Comparison of ENCODE assay signal across 19 cellular contexts in the genomic region with DNA sequence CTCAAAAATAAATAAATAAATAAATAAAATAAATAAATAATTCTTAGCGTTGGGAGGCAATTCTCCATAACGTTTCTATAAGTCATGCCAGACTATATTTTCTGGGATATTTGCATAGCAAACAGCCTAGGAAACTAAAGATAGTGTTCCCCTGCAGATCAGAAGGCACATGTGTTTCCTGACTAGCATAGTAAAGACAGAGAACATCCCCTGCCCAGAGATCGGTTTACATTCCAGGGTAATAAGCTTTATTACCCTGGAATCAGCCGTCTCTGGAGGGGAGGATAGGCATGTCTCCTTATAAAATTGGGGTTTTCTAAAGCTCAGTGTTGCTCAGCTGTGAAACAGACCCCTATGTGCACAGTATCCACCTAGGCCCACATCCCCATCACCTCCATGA. TPM values are rescaled to one million over a fixed set of nuclear protein-coding genes. Genes with fewer than 3 reads are reported as not detected.
DNase-seq lines count a peak whose midpoint lies in the region; ATAC-seq, FAIRE-seq and TF ChIP-seq lines count a peak whose summit lies in the region.
"Had no signal": no experiment of that assay in that cellular context is flagged by ENCODE, and none has a peak within 500 bp of the region (broad histone marks: within the 10 kb centered on the region; RNA-seq: fewer than 3 reads in every experiment).

No MANE protein-coding gene starts in this region.

- no peak overlapping the region for H3K18ac ChIP-seq in H1 (ENCODE audit: extremely low read depth, low read length)

- TF ChIP-seq EP300 in H1 (IDR thresholded peaks at IDR 0.05; ENCODE audit: borderline replicate concordance in 1 of 2, low read depth in 2 of 2, low read length in 2 of 2), result no peak

- no peak overlapping the region for H4K91ac ChIP-seq in H1 (replicated peaks; ENCODE audit: insufficient read length, low read length)

- DNase-seq in GM19239 (ENCODE audit: insufficient read length, low spot score) (no peak), H1 (ENCODE audit: low read depth in 1 of 2, low spot score in 2 of 2) (no peak), mucosa of descending colon (no peak), NCI-H1092 treated with DMSO at 0.1 percent for 48 hours (lab: John Stamatoyannopoulos, UW) (no peak)
- no peak for DNase-seq in activated T-cell treated with anti-CD3 and anti-CD28 coated beads, Interleukin-2, amount 50 U/mL, for 1 hour
- DNase-seq: ACHN, EL, IMR-90, Kasumi-1, NCI-H2029, NCI-H2171 treated with DMSO at 0.1 percent for 48 hours, NCI-H510A treated with DMSO at 0.1 percent for 48 hours, PC-9 had no signal

- H3K9ac ChIP-seq in BLaER1, result no peak overlapping the region
- H3K9ac ChIP-seq in H1 (replicated peaks in 1 of 4; ENCODE audit: extremely low read depth in 1 of 4, low read depth in 3 of 4, low read length in 3 of 4), result no peak overlapping the region

- H2AFZ ChIP-seq in H1 (ENCODE audit: low read length), result no peak overlapping the region
- H2AFZ ChIP-seq: GM23338, PC-9 had no signal

- no peaks in the 10 kb centered on the region for H3K9me3 ChIP-seq in BLaER1
- H3K9me3 ChIP-seq in H1 (ENCODE audit: insufficient read depth in 2 of 2, low read depth in 1 of 2, low read length in 1 of 2), result no peaks in the 10 kb centered on the region
- H3K9me3 ChIP-seq in mucosa of descending colon, result no peaks in the 10 kb centered on the region

- H3K4me1 ChIP-seq in BLaER1 (peaks cover 88% of the 10 kb centered on the region), H1 (replicated peaks in 1 of 4; ENCODE audit: control insufficient read depth in 3 of 4, insufficient read depth in 4 of 4, low read length in 3 of 4) (peaks cover 11 to 27% (median 18%) of the 10 kb centered on the region in 4 experiments; a peak in 6 of 7 replicates), mucosa of descending colon (ENCODE audit: low read depth) (peaks cover 10% of the 10 kb centered on the region)

- H3K56ac ChIP-seq in H1 (replicated peaks; ENCODE audit: insufficient read length, low read depth, low read length), result no peak overlapping the region

- no peak overlapping the region for H2BK15ac ChIP-seq in H1 (ENCODE audit: low read length)

- H2BK20ac ChIP-seq in H1 (ENCODE audit: low read length), result no peak overlapping the region

- peak overlapping the region; percentile 76 for H3K4me2 ChIP-seq in BLaER1
- no peak overlapping the region for H3K4me2 ChIP-seq in H1 (ENCODE audit: insufficient read depth in 1 of 2, low read depth in 2 of 2, low read length in 2 of 2)
- H3K4me2 ChIP-seq: GM23338, PC-9 had no signal

- WGBS in H1 (ENCODE audit: extremely low coverage in 1 of 2, insufficient coverage in 1 of 2, insufficient read length in 1 of 2, insufficient replicate concordance in 2 of 2, low coverage in 1 of 2, low lambda C conversion rate in 2 of 2, missing lambda C conversion rate in 1 of 2), 2 experiments, result 68% methylated on average over 4 of the region's 4 CpGs; no CpG with 5 or more reads in 1 of the 2 experiments

- H3K79me2 ChIP-seq in H1 (ENCODE audit: control insufficient read depth in 1 of 2, insufficient read depth in 2 of 2, low read length in 2 of 2), result peaks cover 0 to 3% of the 10 kb centered on the region in 2 experiments; a peak in 1 of 4 replicates

- intact Hi-C loops in mucosa of descending colon (cut with DNase I, micrococcal nuclease), result no loop called here

- TF ChIP-seq RAD21 in H1 (IDR thresholded peaks at IDR 0.05 in 1 of 2, conservative IDR thresholded peaks at IDR 0.05 in 1 of 2; ENCODE audit: low read depth in 2 of 2, low read length in 2 of 2), result no peak

- no peak overlapping the region for H3K14ac ChIP-seq in H1 (ENCODE audit: insufficient read length)

- no peak for TF ChIP-seq POLR2A in H1 (IDR thresholded peaks at IDR 0.05; ENCODE audit: control extremely low read depth in 1 of 2, low read depth in 2 of 2, low read length in 2 of 2)

- no peak overlapping the region for H2AK5ac ChIP-seq in H1 (ENCODE audit: low read depth, low read length)

- H3K27me3 ChIP-seq in BLaER1 (no peaks in the 10 kb centered on the region), H1 (replicated peaks in 1 of 4; ENCODE audit: control insufficient read depth in 3 of 4, extremely low read depth in 1 of 4, insufficient read depth in 3 of 4, low read length in 3 of 4) (no peaks in the 10 kb centered on the region)

- no peak overlapping the region for H3K4ac ChIP-seq in H1 (replicated peaks; ENCODE audit: insufficient read length, low read depth, low read length)

- FAIRE-seq in GM19239 (lab: Jason Lieb, UNC) (peak; percentile 66), H1 (lab: Jason Lieb, UNC) (no peak)
- FAIRE-seq: GM12878 had no signal

- CTCF ChIA-PET in H1 (lab: Charles Lee; ENCODE audit: partially characterized antibody), result interaction anchor here (1.4 to 5.2 kb wide), 5 partner anchors 10 to 154 kb away, joined by 3 to 32 read pairs (median 19); a partner anchor contains a TSS

- no peaks in the 10 kb centered on the region for H3K23me2 ChIP-seq in H1 (ENCODE audit: low read depth, low read length)

- POLR2A ChIA-PET in H1 (lab: Charles Lee; ENCODE audit: partially characterized antibody), result no interaction called here

- no peak overlapping the region for H2BK120ac ChIP-seq in H1 (replicated peaks; ENCODE audit: low read depth, low read length)

- no peak overlapping the region for H2BK5ac ChIP-seq in H1 (ENCODE audit: low read depth, low read length)

- no peak overlapping the region for H4K5ac ChIP-seq in H1 (ENCODE audit: insufficient read length, low read depth, low read length)

- H4K8ac ChIP-seq in H1 (ENCODE audit: extremely low read depth, insufficient read depth, low read length), result no peak overlapping the region

- H4K20me1 ChIP-seq in BLaER1 (no peaks in the 10 kb centered on the region), H1 (replicated peaks in 1 of 2; ENCODE audit: control insufficient read depth in 1 of 2, insufficient read depth in 2 of 2, low read length in 2 of 2) (no peaks in the 10 kb centered on the region)

- H3K36me3 ChIP-seq in BLaER1 (no peaks in the 10 kb centered on the region), H1 (ENCODE audit: control insufficient read depth in 2 of 4, insufficient read depth in 4 of 4, low read length in 3 of 4) (no peaks in the 10 kb centered on the region), mucosa of descending colon (ENCODE audit: low read depth) (no peaks in the 10 kb centered on the region)

- H3K27ac ChIP-seq in BLaER1 (peak overlapping the region; percentile 19; the same call in 1 of the 2 replicates), H1 (ENCODE audit: low read depth, low read length) (peak overlapping the region; percentile 22; the same call in 1 of the 2 replicates)
- H3K27ac ChIP-seq: PC-9 had no signal

- no peak for TF ChIP-seq CTCF in H1 (IDR thresholded peaks at IDR 0.05; ENCODE audit: control extremely low read depth in 1 of 3, insufficient read depth in 1 of 3, low read depth in 1 of 3, low read length in 3 of 3)
- TF ChIP-seq CTCF in mucosa of descending colon (IDR thresholded peaks at IDR 0.05), result no peak

- no peak overlapping the region for H3K4me3 ChIP-seq in BLaER1
- H3K4me3 ChIP-seq in H1 (ENCODE audit: extremely low read depth in 1 of 4, insufficient read depth in 2 of 4, low read depth in 3 of 4, low read length in 4 of 4), result no peak overlapping the region
- H3K4me3 ChIP-seq in mucosa of descending colon, result no peak overlapping the region
- H3K4me3 ChIP-seq: GM12878, GM23338, PC-9 had no signal

- peaks cover 2% of the 10 kb centered on the region; the same call in 1 of the 2 replicates for H3K79me1 ChIP-seq in H1 (ENCODE audit: low read depth, low read length)

- H3K23ac ChIP-seq in H1 (ENCODE audit: insufficient read length), result no peak overlapping the region

- H2BK12ac ChIP-seq in H1 (ENCODE audit: low read depth, low read length), result no peak overlapping the region; the same call in 1 of the 2 replicates

- ATAC-seq in mucosa of descending colon, result peak; percentile 75
- no peak for ATAC-seq in HG02763 (IDR thresholded peaks at IDR 0.05; ENCODE audit: unreplicated experiment)
- ATAC-seq in HG03520 (IDR thresholded peaks at IDR 0.05; ENCODE audit: unreplicated experiment), result no peak
- ATAC-seq: GM12878 had no signal

TF ChIP-seq in H1, 55 proteins besides CTCF, POLR2A, EP300 and RAD21 (continues in another document):
- TF ChIP-seq SIRT6 (IDR thresholded peaks at IDR 0.05; ENCODE audit: low read length) (no peak), NRF1 (IDR thresholded peaks at IDR 0.05; ENCODE audit: low read depth, low read length) (no peak), FOSL1 (IDR thresholded peaks at IDR 0.05; ENCODE audit: insufficient read depth, low read depth, low read length) (no peak), KDM1A (IDR thresholded peaks at IDR 0.05; ENCODE audit: borderline replicate concordance, low read length) (no peak), MAFK (IDR thresholded peaks at IDR 0.05; ENCODE audit: low read depth, low read length) (no peak)
- TF ChIP-seq, protein P1, sequence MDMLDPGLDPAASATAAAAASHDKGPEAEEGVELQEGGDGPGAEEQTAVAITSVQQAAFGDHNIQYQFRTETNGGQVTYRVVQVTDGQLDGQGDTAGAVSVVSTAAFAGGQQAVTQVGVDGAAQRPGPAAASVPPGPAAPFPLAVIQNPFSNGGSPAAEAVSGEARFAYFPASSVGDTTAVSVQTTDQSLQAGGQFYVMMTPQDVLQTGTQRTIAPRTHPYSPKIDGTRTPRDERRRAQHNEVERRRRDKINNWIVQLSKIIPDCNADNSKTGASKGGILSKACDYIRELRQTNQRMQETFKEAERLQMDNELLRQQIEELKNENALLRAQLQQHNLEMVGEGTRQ (IDR thresholded peaks at IDR 0.05; ENCODE audit: low read length), result no peak

RNA-seq across cellular contexts. Expression of a gene that starts 37.0 kb away (rescaled TPM):
- total RNA-seq in H1 (2021; fragmentation: NEBNext Ultra II Directional; extraction: Animal tissue kit (Norgen Biotek cat#: 25700)), result not detected in 2 replicates
- polyA plus RNA-seq in H1 (2011; rRNA removed), result not detected in 2 replicates
- not detected for polyA plus RNA-seq in H1 (2011; cell fraction: cytosol; rRNA removed)
- not detected for polyA plus RNA-seq in H1 (2011; cell fraction: nucleus; rRNA removed)
- 0.14 to 0.16 TPM in 2 of 4 replicates, not detected in the others for polyA plus RNA-seq in H1 (2012, experiment 1 of 2)
- not detected for polyA plus RNA-seq in H1 (2012, experiment 2 of 2)
- polyA plus RNA-seq in H1 (2013, experiment 1 of 2), result not detected
- polyA plus RNA-seq in H1 (2013, experiment 2 of 2), result not detected
- not detected in 2 replicates for polyA minus RNA-seq in H1 (2011; rRNA and poly(A)+ RNA removed)
- not detected for polyA minus RNA-seq in H1 (2011; cell fraction: cytosol; rRNA and poly(A)+ RNA removed)
- polyA minus RNA-seq in H1 (2011; cell fraction: nucleus; rRNA and poly(A)+ RNA removed), result not detected
- not detected for total RNA-seq in mucosa of descending colon
- total RNA-seq: GM12878, GM23338, IMR-90, PC-9 had no signal
- polyA plus RNA-seq: BJ, GM23338, IMR-90 had no signal

RNA-seq across cellular contexts. Expression of a gene that starts 42.5 kb away (rescaled TPM):
- 14.9 and 16.1 TPM in 2 replicates for total RNA-seq in H1 (2021; fragmentation: NEBNext Ultra II Directional; extraction: Animal tissue kit (Norgen Biotek cat#: 25700))
- polyA plus RNA-seq in H1 (2011; rRNA removed), result 6.9 and 12.7 TPM in 2 replicates
- 8.9 TPM for polyA plus RNA-seq in H1 (2011; cell fraction: cytosol; rRNA removed)
- 5.2 TPM for polyA plus RNA-seq in H1 (2011; cell fraction: nucleus; rRNA removed)
- polyA plus RNA-seq in H1 (2012, experiment 1 of 2), result 9.6 to 12.9 TPM (median 10.4 TPM) in 4 replicates
- polyA plus RNA-seq in H1 (2012, experiment 2 of 2), result 5.1 TPM
- polyA plus RNA-seq in H1 (2013, experiment 1 of 2), result 13.6 TPM
- polyA plus RNA-seq in H1 (2013, experiment 2 of 2), result 14.4 TPM
- 29.0 and 38.6 TPM in 2 replicates for polyA minus RNA-seq in H1 (2011; rRNA and poly(A)+ RNA removed)
- 10.9 TPM for polyA minus RNA-seq in H1 (2011; cell fraction: cytosol; rRNA and poly(A)+ RNA removed)
- polyA minus RNA-seq in H1 (2011; cell fraction: nucleus; rRNA and poly(A)+ RNA removed), result 20.8 TPM
- 10 to 100 TPM; 34.6 to 57.5 (median 41.7) TPM for total RNA-seq in mucosa of descending colon
